ENCODE assay signal across 33 cellular contexts in the genomic region with DNA sequence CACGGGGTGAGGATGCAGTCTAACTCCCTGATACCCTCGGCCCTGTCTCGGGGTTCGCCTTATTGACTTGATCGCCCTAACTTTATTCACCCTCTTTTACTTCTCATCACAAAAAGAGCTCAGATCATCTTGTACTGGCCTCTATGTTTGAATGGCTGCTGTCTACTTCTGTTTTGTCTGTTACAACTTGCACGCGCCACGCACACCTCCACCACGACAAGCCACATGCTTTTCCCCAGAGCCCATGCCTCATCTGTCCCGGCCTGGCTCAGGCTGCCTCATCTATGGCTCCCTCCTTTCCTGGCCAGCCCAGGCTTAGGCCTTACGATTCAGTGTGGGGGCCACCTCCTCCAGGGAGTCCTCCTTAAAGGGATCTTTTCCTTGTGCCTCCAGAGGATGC.
"Had no signal": no experiment of that assay in that cellular context is flagged by ENCODE, and none has a peak within 500 bp of the region (broad histone marks: within the 10 kb centered on the region; RNA-seq: fewer than 3 reads in every experiment).

No MANE protein-coding gene starts in this region.

- H3K4me1 Mint-ChIP-seq: activated B cell treated with CpG ODN at 0.5 μM for 24 hours; activated CD4-positive, alpha-beta T cell treated with anti-CD3 and anti-CD28 coated beads, Interleukin-2, amount 10 ng/mL, durations not matched to agents 24 days and 14 days; activated naive CD8-positive, alpha-beta T cell treated with anti-CD3 and anti-CD28 coated beads for 36 hours; activated T-helper 17 cell treated with anti-CD3 and anti-CD28 coated beads, Interleukin-2, amount 50 U/mL, for 72 hours had no signal

- H3K36me3 Mint-ChIP-seq: activated CD4-positive, alpha-beta memory T cell treated with anti-CD3 and anti-CD28 coated beads for 36 hours; activated naive CD4-positive, alpha-beta T cell treated with anti-CD3 and anti-CD28 coated beads, Interleukin-2, amount 50 U/mL, for 72 hours; activated naive CD8-positive, alpha-beta T cell treated with anti-CD3 and anti-CD28 coated beads for 36 hours had no signal

- H3K9me3 Mint-ChIP-seq: activated B cell treated with CpG ODN at 0.5 μM for 24 hours; activated CD4-positive, alpha-beta memory T cell treated with anti-CD3 and anti-CD28 coated beads for 36 hours; activated CD4-positive, alpha-beta T cell treated with anti-CD3 and anti-CD28 coated beads, Interleukin-2, amount 10 ng/mL, durations not matched to agents 24 days and 14 days; activated CD8-positive, alpha-beta T cell treated with anti-CD3 and anti-CD28 coated beads for 36 hours; activated naive CD4-positive, alpha-beta T cell treated with anti-CD3 and anti-CD28 coated beads for 36 hours; activated naive CD4-positive, alpha-beta T cell treated with anti-CD3 and anti-CD28 coated beads, Interleukin-2, amount 50 U/mL, for 72 hours; activated naive CD8-positive, alpha-beta T cell treated with anti-CD3 and anti-CD28 coated beads for 36 hours; activated T-cell treated with anti-CD3 and anti-CD28 coated beads, Interleukin-2, amount 50 U/mL, for 4 hours; activated T-cell treated with anti-CD3 and anti-CD28 coated beads, Interleukin-2, amount 50 U/mL, for 72 hours; activated T-helper 1 cell treated with anti-CD3 and anti-CD28 coated beads, Interleukin-12 subunit alpha, Interleukin-12 subunit beta, Interleukin-2, Interleukin-4 antibody, amounts not matched to agents 30 ng/mL and 10 ng/mL and 1 ng/mL, durations not matched to agents 14 hours and 24 hours and 36 hours; activated T-helper 17 cell treated with anti-CD3 and anti-CD28 coated beads, Interleukin-2, amount 50 U/mL, for 72 hours; T-helper 1 cell treated with Interleukin-12 subunit alpha and Interleukin-12 subunit beta and Interleukin-4 antibody, amounts not matched to agents 30 μg/mL and 1 μg/mL, for 36 hours; T-helper 2 cell treated with Interferon-gamma antibody and Interleukin-4, amounts not matched to agents 5 μg/mL and 100 μg/mL, for 36 hours had no signal

- DNase-seq: activated B cell treated with CpG ODN at 0.5 μM for 24 hours; activated CD4-positive, alpha-beta memory T cell treated with anti-CD3 and anti-CD28 coated beads for 36 hours; activated CD4-positive, alpha-beta T cell treated with anti-CD3 and anti-CD28 coated beads for 4 hours; activated CD4-positive, alpha-beta T cell treated with anti-CD3 and anti-CD28 coated beads, Interleukin-2, amount 10 ng/mL, durations not matched to agents 24 days and 14 days; activated CD4-positive, alpha-beta T cell treated with anti-CD3 and anti-CD28 coated beads, Interleukin-2, amount 50 U/mL, for 1 hour; activated CD4-positive, alpha-beta T cell treated with anti-CD3 and anti-CD28 coated beads, Interleukin-2, amount 50 U/mL, for 4 hours; activated CD4-positive, CD25-positive, alpha-beta regulatory T cell treated with anti-CD3 and anti-CD28 coated beads, Interleukin-2, amount 50 U/mL, for 72 hours; activated CD8-positive, alpha-beta memory T cell treated with anti-CD3 and anti-CD28 coated beads, Interleukin-2, amount 50 U/mL, for 4 hours; activated CD8-positive, alpha-beta T cell treated with anti-CD3 and anti-CD28 coated beads for 36 hours; activated effector memory CD4-positive, alpha-beta T cell treated with anti-CD3 and anti-CD28 coated beads, Interleukin-2, amount 50 U/mL, for 16 hours; activated gamma-delta T cell treated with Interleukin-2 at 50 U/mL for 16 hours; activated naive CD4-positive, alpha-beta T cell; activated naive CD4-positive, alpha-beta T cell treated with anti-CD3 and anti-CD28 coated beads for 36 hours; activated naive CD4-positive, alpha-beta T cell treated with anti-CD3 and anti-CD28 coated beads, Interleukin-2, amount 50 U/mL, for 16 hours; activated naive CD8-positive, alpha-beta T cell treated with anti-CD3 and anti-CD28 coated beads for 36 hours; activated T-cell treated with anti-CD3 and anti-CD28 coated beads for 4 hours; activated T-cell treated with anti-CD3 and anti-CD28 coated beads, Interleukin-2, amount 50 U/mL, for 1 hour; activated T-cell treated with anti-CD3 and anti-CD28 coated beads, Interleukin-2, amount 50 U/mL, for 4 hours; activated T-cell treated with anti-CD3 and anti-CD28 coated beads, Interleukin-2, amount 50 U/mL, for 72 hours; adrenal gland; amniotic stem cell; aorta; body of pancreas; brain microvascular endothelial cell; central memory CD4-positive, alpha-beta T cell; T-helper 1 cell; T-helper 2 cell; T-helper 9 cell had no signal

- H3K4me3 Mint-ChIP-seq: activated B cell treated with CpG ODN at 0.5 μM for 24 hours; activated CD4-positive, alpha-beta memory T cell treated with anti-CD3 and anti-CD28 coated beads for 36 hours; activated CD4-positive, alpha-beta T cell treated with anti-CD3 and anti-CD28 coated beads, Interleukin-2, amount 10 ng/mL, durations not matched to agents 24 days and 14 days; activated CD8-positive, alpha-beta T cell treated with anti-CD3 and anti-CD28 coated beads for 36 hours; activated naive CD4-positive, alpha-beta T cell treated with anti-CD3 and anti-CD28 coated beads for 36 hours; activated naive CD8-positive, alpha-beta T cell treated with anti-CD3 and anti-CD28 coated beads for 36 hours; activated T-cell treated with anti-CD3 and anti-CD28 coated beads, Interleukin-2, amount 50 U/mL, for 4 hours; activated T-cell treated with anti-CD3 and anti-CD28 coated beads, Interleukin-2, amount 50 U/mL, for 72 hours; activated T-helper 1 cell treated with anti-CD3 and anti-CD28 coated beads, Interleukin-12 subunit alpha, Interleukin-12 subunit beta, Interleukin-2, Interleukin-4 antibody, amounts not matched to agents 30 ng/mL and 10 ng/mL and 1 ng/mL, durations not matched to agents 14 hours and 24 hours and 36 hours; activated T-helper 17 cell treated with anti-CD3 and anti-CD28 coated beads, Interleukin-2, amount 50 U/mL, for 72 hours; T-helper 1 cell treated with Interleukin-12 subunit alpha and Interleukin-12 subunit beta and Interleukin-4 antibody, amounts not matched to agents 30 μg/mL and 1 μg/mL, for 36 hours; T-helper 2 cell treated with Interferon-gamma antibody and Interleukin-4, amounts not matched to agents 5 μg/mL and 100 μg/mL, for 36 hours had no signal

- H3K27ac Mint-ChIP-seq: activated B cell treated with CpG ODN at 0.5 μM for 24 hours; activated CD4-positive, alpha-beta memory T cell treated with anti-CD3 and anti-CD28 coated beads for 36 hours; activated CD4-positive, alpha-beta T cell treated with anti-CD3 and anti-CD28 coated beads, Interleukin-2, amount 10 ng/mL, durations not matched to agents 24 days and 14 days; activated CD8-positive, alpha-beta T cell treated with anti-CD3 and anti-CD28 coated beads for 36 hours; activated naive CD4-positive, alpha-beta T cell treated with anti-CD3 and anti-CD28 coated beads for 36 hours; activated naive CD4-positive, alpha-beta T cell treated with anti-CD3 and anti-CD28 coated beads, Interleukin-2, amount 50 U/mL, for 72 hours; activated naive CD8-positive, alpha-beta T cell treated with anti-CD3 and anti-CD28 coated beads for 36 hours; activated T-cell treated with anti-CD3 and anti-CD28 coated beads, Interleukin-2, amount 50 U/mL, for 72 hours; activated T-helper 1 cell treated with anti-CD3 and anti-CD28 coated beads, Interleukin-12 subunit alpha, Interleukin-12 subunit beta, Interleukin-2, Interleukin-4 antibody, amounts not matched to agents 30 ng/mL and 10 ng/mL and 1 ng/mL, durations not matched to agents 14 hours and 24 hours and 36 hours; activated T-helper 17 cell treated with anti-CD3 and anti-CD28 coated beads, Interleukin-2, amount 50 U/mL, for 72 hours; T-helper 1 cell treated with Interleukin-12 subunit alpha and Interleukin-12 subunit beta and Interleukin-4 antibody, amounts not matched to agents 30 μg/mL and 1 μg/mL, for 36 hours; T-helper 2 cell treated with Interferon-gamma antibody and Interleukin-4, amounts not matched to agents 5 μg/mL and 100 μg/mL, for 36 hours had no signal

- H3K27me3 Mint-ChIP-seq: activated CD4-positive, alpha-beta T cell treated with anti-CD3 and anti-CD28 coated beads, Interleukin-2, amount 10 ng/mL, durations not matched to agents 24 days and 14 days; activated CD8-positive, alpha-beta T cell treated with anti-CD3 and anti-CD28 coated beads for 36 hours; activated naive CD8-positive, alpha-beta T cell treated with anti-CD3 and anti-CD28 coated beads for 36 hours; activated T-helper 17 cell treated with anti-CD3 and anti-CD28 coated beads, Interleukin-2, amount 50 U/mL, for 72 hours had no signal

- ATAC-seq: activated CD8-positive, alpha-beta T cell treated with anti-CD3 and anti-CD28 coated beads for 36 hours; activated naive CD4-positive, alpha-beta T cell treated with anti-CD3 and anti-CD28 coated beads, Interleukin-2, amount 50 U/mL, for 72 hours; activated T-cell treated with anti-CD3 and anti-CD28 coated beads, Interleukin-2, amount 50 U/mL, for 4 hours; activated T-cell treated with anti-CD3 and anti-CD28 coated beads, Interleukin-2, amount 50 U/mL, for 72 hours; activated T-helper 17 cell treated with anti-CD3 and anti-CD28 coated beads, Interleukin-2, amount 50 U/mL, for 72 hours; body of pancreas had no signal
